In the genomic region with DNA sequence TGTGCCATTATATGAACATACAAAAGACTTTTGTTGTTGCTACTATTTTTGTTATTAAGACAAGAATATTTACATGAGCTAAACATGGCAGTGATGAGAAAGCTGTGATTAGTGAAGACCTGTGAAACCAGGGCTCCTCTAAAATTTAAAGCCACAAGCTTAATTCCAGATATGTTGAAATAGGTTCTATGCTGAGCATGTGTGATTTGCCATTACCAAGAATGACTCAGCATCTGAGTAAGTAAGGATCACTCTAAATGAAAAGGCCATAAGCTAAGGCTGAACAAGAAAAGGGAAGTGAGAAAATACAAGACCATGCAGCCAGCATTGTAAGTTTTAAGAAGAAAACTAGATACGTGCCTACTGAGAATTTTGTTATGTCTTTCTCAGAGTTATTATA, we compare ENCODE assay signal across 9 cellular contexts.
A peak's percentile ranks its signal among the peaks of the same experiment; 100 is the strongest.
DNase-seq lines count a peak whose midpoint lies in the region; ATAC-seq, FAIRE-seq and TF ChIP-seq lines count a peak whose summit lies in the region.
"Had no signal": no experiment of that assay in that cellular context is flagged by ENCODE, and none has a peak within 500 bp of the region (broad histone marks: within the 10 kb centered on the region; RNA-seq: fewer than 3 reads in every experiment).

No MANE protein-coding gene starts in this region.

- peaks cover 5% of the 10 kb centered on the region for H3K4me1 Mint-ChIP-seq in progenitor cell of endocrine pancreas (ENCODE audit: low read depth)
- no peaks in the 10 kb centered on the region for H3K4me1 Mint-ChIP-seq in effector memory CD8-positive, alpha-beta T cell (ENCODE audit: low read depth in 2 of 2)

- peak overlapping the region; percentile 97 for H3K14ac ChIP-seq in IMR-90 (replicated peaks; ENCODE audit: low read depth, low read length)

- CTCF ChIA-PET in IMR-90 (lab: Yijun Ruan, JAX), result interaction anchor here (0.6 to 2.0 kb wide), 3 partner anchors 11 to 56 kb away, joined by 3 to 5 read pairs (median 3); no protein-coding TSS in a partner anchor
- CTCF ChIA-PET in GM12878 (lab: Yijun Ruan, JAX), result interaction anchor here (0.5 to 5.3 kb wide), 18 partner anchors 8 to 481 kb away, joined by 3 to 54 read pairs (median 4); no protein-coding TSS in a partner anchor

- WGBS in IMR-90 (ENCODE audit: extremely low coverage in 2 of 2, insufficient read length in 1 of 2), 2 experiments, result no CpG with 5 or more reads among the region's 1 CpG
- 0% methylated on average over 1 of the region's 1 CpG for WGBS in GM12878 (ENCODE audit: insufficient coverage, insufficient replicate concordance, low lambda C conversion rate, missing lambda C conversion rate)

- no peak overlapping the region for H2AK5ac ChIP-seq in IMR-90 (ENCODE audit: low read depth, low read length)

- TF ChIP-seq RAD21 in IMR-90 (IDR thresholded peaks at IDR 0.05; ENCODE audit: low read length), result no peak
- TF ChIP-seq RAD21 in GM12878 (IDR thresholded peaks at IDR 0.05; ENCODE audit: insufficient read depth, low read depth, low read length), result no peak

- H3K9ac ChIP-seq in IMR-90 (ENCODE audit: low read depth, low read length) (peak overlapping the region; percentile 49; the same call in 1 of the 2 replicates), GM12878 (ENCODE audit: control insufficient read depth, insufficient read depth, low read length) (no peak overlapping the region)

- peak overlapping the region; percentile 43 for H3K27ac Mint-ChIP-seq in progenitor cell of endocrine pancreas
- H3K27ac Mint-ChIP-seq in effector memory CD8-positive, alpha-beta T cell, result no peak overlapping the region

- H2BK20ac ChIP-seq in IMR-90 (ENCODE audit: low read depth, low read length), result peak overlapping the region; percentile 93

- peak overlapping the region; percentile 84 for H4K91ac ChIP-seq in IMR-90 (ENCODE audit: insufficient read depth, low read depth, low read length)

- intact Hi-C loops in IMR-90 (cut with micrococcal nuclease) (no loop called here), GM12878 (cut with micrococcal nuclease; ENCODE audit: unreplicated experiment) (loop anchor here (1.0 to 10.0 kb wide), 5 partner anchors 12 to 767 kb away; no protein-coding TSS in a partner anchor)

- no peaks in the 10 kb centered on the region for H4K20me1 ChIP-seq in IMR-90 (ENCODE audit: insufficient read depth, low read length)
- H4K20me1 ChIP-seq in GM12878 (ENCODE audit: control insufficient read depth, insufficient read depth), result no peaks in the 10 kb centered on the region

- H3K4ac ChIP-seq in IMR-90 (ENCODE audit: low read depth, low read length), result peak overlapping the region; percentile 89; the same call in 1 of the 2 replicates

- H4K5ac ChIP-seq in IMR-90 (ENCODE audit: low read depth, low read length), result peak overlapping the region; percentile 99

- H3K56ac ChIP-seq in IMR-90 (ENCODE audit: extremely low read depth, insufficient read depth, low read length), result peak overlapping the region; percentile 73

- H2BK5ac ChIP-seq in IMR-90 (ENCODE audit: low read depth, low read length, poor library complexity, severe bottlenecking), result peak overlapping the region; percentile 99

- H3K23ac ChIP-seq in IMR-90 (ENCODE audit: low read depth, low read length), result peak overlapping the region; percentile 95; the same call in 1 of the 2 replicates

- H4K8ac ChIP-seq in IMR-90 (ENCODE audit: low read depth in 2 of 2, low read length in 2 of 2), result peak overlapping the region; percentile 38 to 90

- peak; percentile 94 for FAIRE-seq in GM12878 (lab: Jason Lieb, UNC)

- H3K4me3 Mint-ChIP-seq in progenitor cell of endocrine pancreas (ENCODE audit: low read depth), result no peak overlapping the region
- no peak overlapping the region for H3K4me3 Mint-ChIP-seq in effector memory CD8-positive, alpha-beta T cell

- H3K27ac ChIP-seq in IMR-90 (ENCODE audit: insufficient read depth, low read length), result peak overlapping the region; percentile 77; the same call in 1 of the 2 replicates
- peak overlapping the region; percentile 92 for H3K27ac ChIP-seq in GM12878 (ENCODE audit: control insufficient read depth, insufficient read depth)
- H3K27ac ChIP-seq in WERI-Rb-1, result no peak overlapping the region

- H2AK9ac ChIP-seq in IMR-90 (replicated peaks; ENCODE audit: low read depth, low read length, poor library complexity), result no peak overlapping the region

- SMC1A ChIA-PET in GM12878 (lab: Charles Lee; ENCODE audit: uncharacterized antibody, unreplicated experiment), result interaction anchor here (0.7 to 8.9 kb wide), 42 partner anchors 8 to 945 kb away, joined by 3 to 150 read pairs (median 6); no protein-coding TSS in a partner anchor

- peak overlapping the region; percentile 51; the same call in 1 of the 3 replicates for H2BK15ac ChIP-seq in IMR-90 (ENCODE audit: low read depth, low read length)

- H3K4me1 ChIP-seq in IMR-90 (ENCODE audit: control insufficient read depth, insufficient read depth, low read length), result peaks cover 10% of the 10 kb centered on the region
- H3K4me1 ChIP-seq in GM12878 (ENCODE audit: control insufficient read depth, insufficient read depth, low read length), result peaks cover 18% of the 10 kb centered on the region

- no peaks in the 10 kb centered on the region for H3K9me3 Mint-ChIP-seq in progenitor cell of endocrine pancreas (ENCODE audit: low read depth)
- H3K9me3 Mint-ChIP-seq in effector memory CD8-positive, alpha-beta T cell, result no peaks in the 10 kb centered on the region

- H3K36me3 ChIP-seq in IMR-90 (ENCODE audit: control insufficient read depth, insufficient read depth, low read length), result no peaks in the 10 kb centered on the region; the same call in 1 of the 2 replicates
- no peaks in the 10 kb centered on the region for H3K36me3 ChIP-seq in GM12878 (ENCODE audit: control insufficient read depth in 2 of 2, insufficient read depth in 2 of 2, low read length in 1 of 2)
- no peaks in the 10 kb centered on the region for H3K36me3 ChIP-seq in H7 (replicated peaks; ENCODE audit: control insufficient read depth, insufficient read depth, low read length)
- H3K36me3 ChIP-seq in WERI-Rb-1, result no peaks in the 10 kb centered on the region

- RAD21 ChIA-PET in GM12878 (lab: Charles Lee; ENCODE audit: unreplicated experiment), result interaction anchor here (0.8 to 7.0 kb wide), 30 partner anchors 9 to 219 kb away, joined by 3 to 84 read pairs (median 6); no protein-coding TSS in a partner anchor

- POLR2A ChIA-PET in IMR-90 (lab: Charles Lee; ENCODE audit: unreplicated experiment) (no interaction called here), GM12878 (lab: Charles Lee) (interaction anchor here (0.8 to 3.3 kb wide), 6 partner anchors 12 to 70 kb away, joined by 3 to 36 read pairs (median 4); no protein-coding TSS in a partner anchor)

- H3K4me2 ChIP-seq in IMR-90 (ENCODE audit: low read depth, low read length), result peak overlapping the region; percentile 91
- peak overlapping the region; percentile 12; the same call in 1 of the 2 replicates for H3K4me2 ChIP-seq in GM12878 (ENCODE audit: control insufficient read depth, insufficient read depth)

- H3K18ac ChIP-seq in IMR-90 (ENCODE audit: low read depth, low read length), result peak overlapping the region; percentile 100

- BruUV-seq in IMR-90 (replicated peaks; lab: Mats Ljungman, UMichigan) (no TSS peak), GM12878 (replicated peaks; lab: Mats Ljungman, UMichigan) (no TSS peak)

- dilution Hi-C loops in IMR-90 (cut with HindIII; ENCODE audit: low sequenced_read_pairs, unreplicated experiment), result no loop called here

- TF ChIP-seq CTCF in GM10266 (IDR thresholded peaks at IDR 0.05; ENCODE audit: control insufficient read depth, insufficient read depth, low read depth, missing control alignments), result no peak
- TF ChIP-seq CTCF in IMR-90 (conservative IDR thresholded peaks at IDR 0.05; ENCODE audit: low read depth, low read length), result no peak
- no peak for TF ChIP-seq CTCF in GM12878 (IDR thresholded peaks at IDR 0.05 in 2 of 3, conservative IDR thresholded peaks at IDR 0.05 in 1 of 3; ENCODE audit: control insufficient read depth in 2 of 3, extremely low read depth in 1 of 3, insufficient read depth in 1 of 3, low read depth in 3 of 3, low read length in 3 of 3)
- TF ChIP-seq CTCF in progenitor cell of endocrine pancreas (IDR thresholded peaks at IDR 0.05; ENCODE audit: unreplicated experiment), result no peak
- no peak for TF ChIP-seq CTCF in WERI-Rb-1 (IDR thresholded peaks at IDR 0.05; ENCODE audit: low read depth, low read length)

- DNase-seq in GM10266 (ENCODE audit: extremely low spot score) (peak; percentile 49), IMR-90 (peak; percentile 94), GM12878 (ENCODE audit: low read depth, low spot score) (peak; percentile 94), progenitor cell of endocrine pancreas (ENCODE audit: low spot score, unreplicated experiment) (no peak), H7 (no peak), WERI-Rb-1 (no peak)
- no peak for DNase-seq in effector memory CD8-positive, alpha-beta T cell

- no peak overlapping the region for H2AFZ ChIP-seq in IMR-90 (replicated peaks; ENCODE audit: low read length, poor library complexity)
- peak overlapping the region; percentile 74 for H2AFZ ChIP-seq in GM12878 (ENCODE audit: control insufficient read depth, low read depth, low read length)

- H3K9me3 ChIP-seq in IMR-90 (ENCODE audit: control insufficient read depth, insufficient read depth, low read length) (no peaks in the 10 kb centered on the region), GM12878 (replicated peaks; ENCODE audit: control insufficient read depth, insufficient read depth, low read length) (peaks cover 5% of the 10 kb centered on the region), WERI-Rb-1 (ENCODE audit: severe bottlenecking) (no peaks in the 10 kb centered on the region)

- TF ChIP-seq POLR2A in IMR-90 (IDR thresholded peaks at IDR 0.05; ENCODE audit: low read depth, low read length) (no peak), GM12878 (IDR thresholded peaks at IDR 0.05; ENCODE audit: low read depth, low read length) (no peak)

- ATAC-seq in GM21619 (IDR thresholded peaks at IDR 0.05; ENCODE audit: unreplicated experiment) (peak; percentile 100), IMR-90 (ENCODE audit: low read depth) (peak; percentile 85), GM12878 (peak; percentile 99)
- ATAC-seq in effector memory CD8-positive, alpha-beta T cell (replicated peaks), result no peak

- H3K36me3 Mint-ChIP-seq in progenitor cell of endocrine pancreas (ENCODE audit: insufficient read depth), result no peaks in the 10 kb centered on the region
- H3K36me3 Mint-ChIP-seq in effector memory CD8-positive, alpha-beta T cell (ENCODE audit: insufficient read depth), result no peaks in the 10 kb centered on the region

- in situ Hi-C loops in IMR-90 (cut with MboI; ENCODE audit: low sequenced_read_pairs) (no loop called here), GM12878 (cut with MboI) (no loop called here)

- H3K27me3 ChIP-seq in IMR-90 (ENCODE audit: control insufficient read depth, insufficient read depth, low read length), result no peaks in the 10 kb centered on the region
- H3K27me3 ChIP-seq in GM12878 (replicated peaks in 1 of 2; ENCODE audit: control insufficient read depth in 2 of 2, insufficient read depth in 2 of 2, low read length in 1 of 2), result no peaks in the 10 kb centered on the region
- no peaks in the 10 kb centered on the region for H3K27me3 ChIP-seq in H7 (ENCODE audit: control insufficient read depth, insufficient read depth, low read length)
- no peaks in the 10 kb centered on the region for H3K27me3 ChIP-seq in WERI-Rb-1 (ENCODE audit: insufficient read depth, low read depth, severe bottlenecking)

- H3K79me2 ChIP-seq in GM12878 (ENCODE audit: control insufficient read depth, insufficient read depth, low read length), result no peaks in the 10 kb centered on the region

- H3K27me3 Mint-ChIP-seq in progenitor cell of endocrine pancreas, result no peaks in the 10 kb centered on the region
- peaks cover 6 to 13% of the 10 kb centered on the region in 2 donors for H3K27me3 Mint-ChIP-seq in effector memory CD8-positive, alpha-beta T cell

- H3K4me3 ChIP-seq in IMR-90 (ENCODE audit: insufficient read depth, low read depth, low read length), result no peak overlapping the region
- no peak overlapping the region for H3K4me3 ChIP-seq in GM12878
- no peak overlapping the region for H3K4me3 ChIP-seq in H7 (ENCODE audit: insufficient read depth, low read depth, low read length)
- H3K4me3 ChIP-seq in WERI-Rb-1 (ENCODE audit: low read depth, low read length), result no peak overlapping the region
- H3K4me3 ChIP-seq: skin epidermis had no signal

- H2BK120ac ChIP-seq in IMR-90 (ENCODE audit: low read depth, low read length), result peak overlapping the region; percentile 97

- H3K9me1 ChIP-seq in IMR-90 (ENCODE audit: insufficient read depth, low read length), result peaks cover 7% of the 10 kb centered on the region

- TF ChIP-seq EP300 in GM12878 (IDR thresholded peaks at IDR 0.05; ENCODE audit: borderline replicate concordance in 1 of 2, control insufficient read depth in 1 of 2, low read depth in 2 of 2, low read length in 2 of 2), result peak; percentile 59 to 98; a peak in 3 of 4 replicates

- no peaks in the 10 kb centered on the region; a peak in 1 of 4 replicates for H3K79me1 ChIP-seq in IMR-90 (ENCODE audit: low read depth in 1 of 2, low read length in 2 of 2)

Comparison
In these comparisons a context has a peak if more than half of its experiments do, and no peak if none do; other contexts are left out.
1. DNase-seq: peak in GM10266 (single experiment), IMR-90 (single experiment) and GM12878 (single experiment); none in progenitor cell of endocrine pancreas (single experiment), effector memory CD8-positive, alpha-beta T cell (0 of 3), H7 (single experiment) and WERI-Rb-1 (single experiment).